ENCODE assay signal across 10 cellular contexts in the genomic region with DNA sequence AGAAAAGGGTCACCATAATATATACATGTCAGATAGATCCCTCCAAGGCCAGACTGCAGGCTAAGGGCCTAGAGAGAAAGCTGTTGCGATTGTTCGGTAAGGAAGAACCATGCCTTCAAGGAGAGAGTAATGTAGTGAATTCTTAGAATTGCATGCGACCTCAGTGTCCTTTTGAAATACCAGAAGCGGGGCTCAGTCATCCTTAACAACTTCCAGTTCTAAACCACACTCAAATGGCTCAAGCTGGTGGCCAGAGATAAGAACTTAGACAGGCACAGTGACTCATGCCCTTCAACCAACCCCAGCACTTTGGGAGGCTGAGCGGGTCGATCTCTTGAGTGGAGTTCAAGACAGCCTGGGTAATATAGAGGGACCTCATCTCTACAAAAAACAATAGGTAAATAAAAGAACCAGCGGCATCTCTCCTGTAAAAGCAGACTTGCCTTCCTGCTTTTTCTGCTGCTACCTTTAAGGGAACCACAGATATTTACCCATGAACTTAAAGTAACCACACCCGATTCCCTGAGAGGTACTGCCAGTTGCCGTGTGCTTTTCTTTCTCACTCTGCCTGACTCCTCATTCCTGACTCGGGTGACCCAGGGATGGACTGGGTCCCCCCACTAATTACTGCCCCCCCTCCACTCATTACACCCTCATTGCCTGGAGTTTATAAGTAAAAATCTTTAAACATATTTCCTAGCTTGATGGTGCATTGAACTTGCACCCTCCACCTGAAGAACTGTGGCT. TPM values are rescaled to one million over a fixed set of nuclear protein-coding genes. Genes with fewer than 3 reads are reported as not detected.
DNase-seq lines count a peak whose midpoint lies in the region; ATAC-seq, FAIRE-seq and TF ChIP-seq lines count a peak whose summit lies in the region.
"Had no signal": no experiment of that assay in that cellular context is flagged by ENCODE, and none has a peak within 500 bp of the region (broad histone marks: within the 10 kb centered on the region; RNA-seq: fewer than 3 reads in every experiment).

No MANE protein-coding gene starts in this region.

- H3K27me3 Mint-ChIP-seq in HFFc6 (ENCODE audit: insufficient read depth): peaks cover 6% of the 10 kb centered on the region

- H3K4me1 ChIP-seq in adrenal gland (replicated peaks in 1 of 2): no peaks in the 10 kb centered on the region

- ATAC-seq in HG02885 (IDR thresholded peaks at IDR 0.05; ENCODE audit: poor library complexity, unreplicated experiment): no peak
- no peak for ATAC-seq in HG03196 (IDR thresholded peaks at IDR 0.05; ENCODE audit: unreplicated experiment)
- ATAC-seq: left lobe of liver had no signal

- H3K27ac Mint-ChIP-seq in HFFc6: no peak overlapping the region

- no peak overlapping the region for H3K4me3 Mint-ChIP-seq in HFFc6

- no peak for TF ChIP-seq CTCF in HFFc6 (IDR thresholded peaks at IDR 0.05)
- no peak for TF ChIP-seq CTCF in adrenal gland (IDR thresholded peaks at IDR 0.05)

- H3K9me3 Mint-ChIP-seq in HFFc6: peaks cover 14% of the 10 kb centered on the region

- no peak overlapping the region for H3K4me3 ChIP-seq in adrenal gland

- no peak overlapping the region for H3K27ac ChIP-seq in adrenal gland

- no peaks in the 10 kb centered on the region for H3K36me3 Mint-ChIP-seq in HFFc6 (ENCODE audit: low read depth)

- intact Hi-C loops in adrenal gland (cut with DNase I): no loop called here

- H3K9me3 ChIP-seq in adrenal gland (replicated peaks in 1 of 3): no peaks in the 10 kb centered on the region

- no peaks in the 10 kb centered on the region for H3K27me3 ChIP-seq in adrenal gland

- no peak for FAIRE-seq in H54 (lab: Jason Lieb, UNC)

- TF ChIP-seq POLR2A in H54 (IDR thresholded peaks at IDR 0.05; ENCODE audit: low read depth, low read length): no peak
- no peak for TF ChIP-seq POLR2A in adrenal gland (IDR thresholded peaks at IDR 0.05)

- peaks cover 21% of the 10 kb centered on the region for H3K4me1 Mint-ChIP-seq in HFFc6 (ENCODE audit: low read depth)

- DNase-seq in AML-193 (lab: John Stamatoyannopoulos, UW): peak; percentile 94 to 97
- DNase-seq in HFFc6: peak; percentile 49
- DNase-seq in SW480 (ENCODE audit: low spot score): peak; percentile 76
- peak; percentile 46 for DNase-seq in inferior parietal cortex (ENCODE audit: extremely low spot score)
- DNase-seq in H54 (ENCODE audit: insufficient read length, low spot score): no peak
- DNase-seq in adrenal gland: no peak

- no peaks in the 10 kb centered on the region for H3K36me3 ChIP-seq in adrenal gland (replicated peaks in 1 of 2)

- WGBS in adrenal gland, 4 donors: 33 to 36% (median 35%) methylated on average over 10 of the region's 10 CpGs

RNA-seq across cellular contexts. Expression of gene SIGLEC6, which starts 15.4 kb away (rescaled TPM):
- not detected for total RNA-seq in HFFc6 (2021; fragmentation: NEBNext Ultra II Directional; extraction: Animal tissue kit (Norgen Biotek cat#: 25700))
- under 1 TPM in 1 of 8 donors, not detected in 7; 0.18 TPM for total RNA-seq in adrenal gland
- not detected for polyA plus RNA-seq in adrenal gland
- total RNA-seq: NCI-H460 had no signal

RNA-seq across cellular contexts. Expression of gene ZNF175, which starts 24.3 kb away (rescaled TPM):
- total RNA-seq in HFFc6 (2021; fragmentation: NEBNext Ultra II Directional; extraction: Animal tissue kit (Norgen Biotek cat#: 25700)): 10 to 100 TPM; 19.6 to 29.5 (median 21.6) TPM
- 10 to 100 TPM in 4 of 8 donors, 1 to 10 TPM in 4; 2.5 to 14.5 (median 9.1) TPM for total RNA-seq in adrenal gland
- 1 to 10 TPM; 2.1 to 6.5 (median 3.4) TPM for polyA plus RNA-seq in adrenal gland

RNA-seq across cellular contexts. Expression of gene SIGLEC12, which starts 45.2 kb away (rescaled TPM):
- not detected for total RNA-seq in HFFc6 (2021; fragmentation: NEBNext Ultra II Directional; extraction: Animal tissue kit (Norgen Biotek cat#: 25700))
- total RNA-seq in adrenal gland: 1 to 10 TPM in 4 of 8 donors, under 1 TPM in 2, not detected in 2; 0.30 to 3.1 (median 1.1) TPM
- 1 to 10 TPM in 1 of 3 donors, under 1 TPM in 2; 0.34 to 1.2 (median 0.48) TPM for polyA plus RNA-seq in adrenal gland
- total RNA-seq: NCI-H460 had no signal

Comparison
In these comparisons a context has a peak if more than half of its experiments do, and no peak if none do; other contexts are left out.
1. DNase-seq: peak in AML-193 (2 of 2), HFFc6 (single experiment), SW480 (single experiment) and inferior parietal cortex (single experiment); none in H54 (single experiment) and adrenal gland (0 of 7).